Comparison of ENCODE assay signal across 8 cellular contexts in genomic region chr6:29747688-29748250, GRCh38. TPM values are rescaled to one million over a fixed set of nuclear protein-coding genes. Genes with fewer than 3 reads are reported as not detected.
DNase-seq lines count a peak whose midpoint lies in the region; ATAC-seq and TF ChIP-seq lines count a peak whose summit lies in the region.

No MANE protein-coding gene starts in this region.

- intact Hi-C loops in sigmoid colon (cut with DNase I), result loop anchor here (5.0 kb wide), 1 partner anchor 115 kb away; the partner anchor contains the start of gene GABBR1

- TF ChIP-seq POLR2A in sigmoid colon (IDR thresholded peaks at IDR 0.05), result no peak

- no peaks in the 10 kb centered on the region for H3K36me3 ChIP-seq in SJSA1
- peaks cover 0 to 3% (median 0%) of the 10 kb centered on the region in 4 donors for H3K36me3 ChIP-seq in sigmoid colon

- DNase-seq in GM12864 (ENCODE audit: low read depth), result no peak
- DNase-seq in SJSA1 (ENCODE audit: low read depth in 1 of 2, low spot score in 2 of 2), result no peak
- DNase-seq in fibroblast of villous mesenchyme (ENCODE audit: low read depth), result no peak
- peak; percentile 61 for DNase-seq in sigmoid colon
- no peak for DNase-seq in GM19240 (ENCODE audit: insufficient read length, low spot score)

- WGBS in sigmoid colon, 2 donors, result 81 to 85% methylated on average over 8 of the region's 8 CpGs

- TF ChIP-seq CTCF in GM12864 (IDR thresholded peaks at IDR 0.05; ENCODE audit: low read depth, low read length, missing control alignments), result no peak
- TF ChIP-seq CTCF in fibroblast of villous mesenchyme (IDR thresholded peaks at IDR 0.05; ENCODE audit: insufficient read depth, low read depth, low read length), result no peak
- TF ChIP-seq CTCF in sigmoid colon (IDR thresholded peaks at IDR 0.05), result no peak

- H3K9me3 ChIP-seq in SJSA1 (replicated peaks), result no peaks in the 10 kb centered on the region
- no peaks in the 10 kb centered on the region for H3K9me3 ChIP-seq in sigmoid colon

- TF ChIP-seq EP300 in sigmoid colon (IDR thresholded peaks at IDR 0.05), result no peak

- H3K27ac ChIP-seq in SJSA1 (no peak overlapping the region), sigmoid colon (peak overlapping the region in 2 of 4 donors; percentile 75 to 79)

- peak overlapping the region; percentile 83 for H3K4me3 ChIP-seq in GM12864 (ENCODE audit: low read depth, low read length)
- peak overlapping the region; percentile 63 for H3K4me3 ChIP-seq in SJSA1
- peak overlapping the region; percentile 65 for H3K4me3 ChIP-seq in fibroblast of villous mesenchyme (ENCODE audit: low read depth, low read length)
- H3K4me3 ChIP-seq in sigmoid colon, result peak overlapping the region; percentile 60 to 89 (median 82)

- ATAC-seq in HG03097 (IDR thresholded peaks at IDR 0.05; ENCODE audit: low FRiP score, unreplicated experiment) (no peak), HG03280 (IDR thresholded peaks at IDR 0.05; ENCODE audit: unreplicated experiment) (no peak), GM18502 (IDR thresholded peaks at IDR 0.05; ENCODE audit: poor library complexity, unreplicated experiment) (no peak)

- H3K27me3 ChIP-seq in SJSA1 (replicated peaks) (no peaks in the 10 kb centered on the region), sigmoid colon (no peaks in the 10 kb centered on the region)

- H3K4me1 ChIP-seq in SJSA1 (replicated peaks), result peaks cover 13% of the 10 kb centered on the region
- peaks cover 0 to 33% (median 24%) of the 10 kb centered on the region in 4 donors for H3K4me1 ChIP-seq in sigmoid colon

RNA-seq across cellular contexts. Expression of gene HLA-F, which starts 24.5 kb away (rescaled TPM):
- 137 and 176 TPM in 2 replicates for total RNA-seq in SJSA1 (2014; rRNA removed; shearing (Covaris generic))
- total RNA-seq in fibroblast of villous mesenchyme, result 27.2 and 42.2 TPM in 2 replicates
- 10 to 100 TPM; 33.4 to 74.2 (median 38.5) TPM for total RNA-seq in sigmoid colon
- polyA plus RNA-seq in sigmoid colon, result 100 to 1,000 TPM in 1 of 3 donors, 10 to 100 TPM in 2; 43.2 to 504 (median 70.7) TPM
